8 cellular contexts compared by ENCODE assay signal in the genomic region with DNA sequence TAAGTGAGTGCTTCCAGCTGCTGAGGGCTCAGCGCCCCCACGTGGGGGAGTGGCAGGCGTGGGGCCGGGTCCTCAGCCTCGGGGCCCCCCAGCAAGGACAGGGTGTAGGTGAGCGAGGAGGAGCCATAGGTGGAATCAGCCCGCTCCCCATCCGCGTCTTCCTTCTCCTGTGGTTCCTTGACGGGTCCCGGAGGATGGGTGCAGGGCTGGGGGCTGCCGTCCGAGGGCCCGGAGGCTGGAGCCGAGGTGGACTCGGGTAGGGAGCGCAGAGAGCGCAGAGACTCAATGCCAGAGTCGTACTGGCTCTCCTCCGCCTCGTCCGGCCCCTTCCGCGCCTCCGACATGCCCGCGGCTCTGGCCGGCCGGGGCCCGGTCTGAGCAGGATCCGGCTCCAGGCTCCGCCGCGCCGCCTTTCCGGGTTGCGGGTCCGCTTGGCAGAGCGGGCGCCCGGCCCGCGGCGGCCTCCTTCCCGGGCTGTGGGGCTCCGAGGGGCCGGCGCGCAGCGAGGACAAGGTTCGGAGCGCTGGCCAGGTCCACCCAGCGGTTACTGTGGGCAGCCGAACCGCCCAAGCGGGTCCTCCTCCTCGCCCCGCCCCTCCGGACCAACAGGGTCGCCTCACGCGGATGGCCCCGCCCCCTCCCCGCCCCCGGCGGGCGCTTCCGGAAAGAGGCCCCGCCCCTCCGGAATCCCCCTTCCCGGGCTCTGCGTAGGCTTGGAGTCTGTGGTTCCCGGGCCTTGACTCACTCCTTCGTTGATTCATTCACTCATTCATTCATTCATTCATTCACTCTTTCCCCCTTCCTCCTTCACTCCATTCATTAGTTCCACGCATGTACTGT. TPM values are rescaled to one million over a fixed set of nuclear protein-coding genes. Genes with fewer than 3 reads are reported as not detected.
DNase-seq lines count a peak whose midpoint lies in the region; ATAC-seq and TF ChIP-seq lines count a peak whose summit lies in the region.

A gene with protein sequence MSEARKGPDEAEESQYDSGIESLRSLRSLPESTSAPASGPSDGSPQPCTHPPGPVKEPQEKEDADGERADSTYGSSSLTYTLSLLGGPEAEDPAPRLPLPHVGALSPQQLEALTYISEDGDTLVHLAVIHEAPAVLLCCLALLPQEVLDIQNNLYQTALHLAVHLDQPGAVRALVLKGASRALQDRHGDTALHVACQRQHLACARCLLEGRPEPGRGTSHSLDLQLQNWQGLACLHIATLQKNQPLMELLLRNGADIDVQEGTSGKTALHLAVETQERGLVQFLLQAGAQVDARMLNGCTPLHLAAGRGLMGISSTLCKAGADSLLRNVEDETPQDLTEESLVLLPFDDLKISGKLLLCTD (minus strand): TSS at position 549 of the 840 bp plus-strand sequence. CDS start 205 bp downstream, at position 344.

- no peaks in the 10 kb centered on the region for H3K9me3 ChIP-seq in left lung

- DNase-seq in AG08396 (ENCODE audit: low spot score) = peak; percentile 98
- DNase-seq in NCI-H69 (lab: John Stamatoyannopoulos, UW) = peak; percentile 93
- DNase-seq in activated CD4-positive, alpha-beta T cell treated with anti-CD3 and anti-CD28 coated beads, Interleukin-2, amount 50 U/mL, for 1 hour = peak; percentile 95
- peak; percentile 88 for DNase-seq in dedifferentiated amniotic fluid mesenchymal stem cell (ENCODE audit: extremely low spot score)
- peak; percentile 96 to 99 for DNase-seq in left lung
- DNase-seq in stimulated activated CD4-positive, alpha-beta T cell treated with anti-CD3 and anti-CD28 coated beads, Interleukin-2, amount 100 ng/mL, for 48 hours = peak; percentile 95 to 98

- peak within 1 kb of the TSS; percentile 83 to 87 for H3K4me3 ChIP-seq in left lung

- intact Hi-C loops in left lung (cut with DNase I) = loop anchor here in 1 of 2 donors (5.0 kb wide), 1 partner anchor 72 kb away; no protein-coding TSS in a partner anchor

- H3K27ac ChIP-seq in left lung = peak within 1 kb of the TSS; percentile 85 to 90

- H3K36me3 ChIP-seq in left lung = peaks cover 0 to 21% of the 10 kb centered on the region in 2 donors

- ATAC-seq in GM19023 (IDR thresholded peaks at IDR 0.05; ENCODE audit: unreplicated experiment) = peak; percentile 36
- ATAC-seq in HG03378 (IDR thresholded peaks at IDR 0.05; ENCODE audit: unreplicated experiment) = peak; percentile 23
- ATAC-seq in left lung = peak; percentile 89

- peaks cover 28 to 59% of the 10 kb centered on the region in 2 donors for H3K4me1 ChIP-seq in left lung

- peaks cover 12 to 21% of the 10 kb centered on the region in 2 donors for H3K27me3 ChIP-seq in left lung

- peak in 1 of 2 donors; percentile 41 for TF ChIP-seq CTCF in left lung (IDR thresholded peaks at IDR 0.05)

RNA-seq across cellular contexts. Expression of the gene that starts here (rescaled TPM):
- total RNA-seq in left lung = 10 to 100 TPM; 12.1 to 19.3 TPM

Comparison
In these comparisons a context has a peak if more than half of its experiments do, and no peak if none do; other contexts are left out.
1. Peak in every context shown above with its lines: DNase-seq, ATAC-seq, H3K4me3 ChIP-seq and H3K27ac ChIP-seq.
2. ATAC-seq: peak in every context shown above with its lines; median percentile 89 in left lung; 36 in GM19023; 23 in HG03378.